Comparison of ENCODE assay signal across 8 cellular contexts in the genomic region with DNA sequence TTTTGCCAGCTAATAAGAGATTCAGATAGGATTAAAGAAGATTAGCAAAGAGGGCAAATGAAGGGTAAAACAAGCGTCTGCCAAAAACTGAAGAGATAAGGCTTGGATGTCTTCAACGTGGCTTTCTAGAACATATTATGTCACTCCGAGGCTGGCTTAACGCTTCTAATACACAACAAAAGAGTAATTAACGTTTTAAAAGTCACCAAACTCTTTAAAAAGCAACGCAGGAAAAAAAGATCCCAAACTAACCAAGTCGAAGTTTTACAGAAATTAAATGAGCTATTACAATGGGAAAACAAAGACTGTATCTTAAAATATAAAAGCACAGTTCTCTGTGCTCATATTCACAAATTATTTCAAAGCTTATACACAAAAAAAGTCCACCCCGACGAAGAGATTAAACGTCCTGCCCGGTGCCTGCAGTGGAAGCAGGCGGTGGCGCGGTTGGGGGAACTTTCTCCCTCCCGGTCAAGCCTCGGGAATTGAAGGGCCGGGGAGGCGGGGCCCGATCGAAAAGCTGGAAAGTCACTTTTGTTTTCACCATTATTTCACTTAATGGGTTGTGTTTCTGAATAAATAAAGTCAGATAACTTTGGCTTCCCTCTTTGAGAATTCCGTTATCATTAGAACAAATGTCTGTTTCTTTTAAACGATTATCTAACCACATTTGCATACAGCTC. TPM values are rescaled to one million over a fixed set of nuclear protein-coding genes. Genes with fewer than 3 reads are reported as not detected.
A peak's percentile ranks its signal among the peaks of the same experiment; 100 is the strongest.
DNase-seq lines count a peak whose midpoint lies in the region; ATAC-seq and TF ChIP-seq lines count a peak whose summit lies in the region.

No MANE protein-coding gene starts in this region.

- H3K27me3 ChIP-seq in right atrium auricular region (no peaks in the 10 kb centered on the region), rectal smooth muscle tissue (ENCODE audit: control insufficient read depth, insufficient read depth, low read length) (peaks cover 4% of the 10 kb centered on the region)

- no peaks in the 10 kb centered on the region for H3K9me3 Mint-ChIP-seq in activated T-helper 2 cell treated with anti-CD3 and anti-CD28 coated beads, Interferon-gamma antibody, Interleukin-2, Interleukin-4, amounts not matched to agents 10 μg/mL and 5 μg/mL and 100 μg/mL, durations not matched to agents 14 hours and 24 hours and 36 hours

- H3K27ac ChIP-seq in right atrium auricular region: no peak overlapping the region
- H3K27ac ChIP-seq in rectal smooth muscle tissue (ENCODE audit: low read depth, low read length): no peak overlapping the region

- H3K4me1 ChIP-seq in right atrium auricular region (peaks cover 0 to 15% of the 10 kb centered on the region in 2 donors), rectal smooth muscle tissue (ENCODE audit: control insufficient read depth, insufficient read depth, low read length) (no peaks in the 10 kb centered on the region)

- peak overlapping the region; percentile 98 for H3K27ac Mint-ChIP-seq in activated T-helper 2 cell treated with anti-CD3 and anti-CD28 coated beads, Interferon-gamma antibody, Interleukin-2, Interleukin-4, amounts not matched to agents 10 μg/mL and 5 μg/mL and 100 μg/mL, durations not matched to agents 14 hours and 24 hours and 36 hours

- H3K27me3 Mint-ChIP-seq in activated T-helper 2 cell treated with anti-CD3 and anti-CD28 coated beads, Interferon-gamma antibody, Interleukin-2, Interleukin-4, amounts not matched to agents 10 μg/mL and 5 μg/mL and 100 μg/mL, durations not matched to agents 14 hours and 24 hours and 36 hours (ENCODE audit: low read depth): peaks cover 25% of the 10 kb centered on the region

- no peaks in the 10 kb centered on the region for H3K36me3 ChIP-seq in right atrium auricular region
- H3K36me3 ChIP-seq in rectal smooth muscle tissue (ENCODE audit: control insufficient read depth, insufficient read depth, low read length): no peaks in the 10 kb centered on the region

- H3K4me1 Mint-ChIP-seq in activated T-helper 2 cell treated with anti-CD3 and anti-CD28 coated beads, Interferon-gamma antibody, Interleukin-2, Interleukin-4, amounts not matched to agents 10 μg/mL and 5 μg/mL and 100 μg/mL, durations not matched to agents 14 hours and 24 hours and 36 hours (ENCODE audit: low read depth): peaks cover 21% of the 10 kb centered on the region

- H3K4me3 ChIP-seq in right atrium auricular region (peak overlapping the region; percentile 49 to 73), rectal smooth muscle tissue (ENCODE audit: low read length) (peak overlapping the region; percentile 71)

- H3K4me3 Mint-ChIP-seq in activated T-helper 2 cell treated with anti-CD3 and anti-CD28 coated beads, Interferon-gamma antibody, Interleukin-2, Interleukin-4, amounts not matched to agents 10 μg/mL and 5 μg/mL and 100 μg/mL, durations not matched to agents 14 hours and 24 hours and 36 hours (ENCODE audit: low read depth): peak overlapping the region; percentile 77

- intact Hi-C loops in activated T-helper 2 cell treated with anti-CD3 and anti-CD28 coated beads, Interferon-gamma antibody, Interleukin-2, Interleukin-4, amounts not matched to agents 10 μg/mL and 5 μg/mL and 100 μg/mL, durations not matched to agents 14 hours and 24 hours and 36 hours (cut with micrococcal nuclease): loop anchor here (2.0 to 5.0 kb wide), 4 partner anchors 44 to 310 kb away; a partner anchor contains a TSS

- H3K36me3 Mint-ChIP-seq in activated T-helper 2 cell treated with anti-CD3 and anti-CD28 coated beads, Interferon-gamma antibody, Interleukin-2, Interleukin-4, amounts not matched to agents 10 μg/mL and 5 μg/mL and 100 μg/mL, durations not matched to agents 14 hours and 24 hours and 36 hours (ENCODE audit: low read depth): peaks cover 2% of the 10 kb centered on the region

- TF ChIP-seq CTCF in right atrium auricular region (IDR thresholded peaks at IDR 0.05): no peak

- DNase-seq in COLO668 (lab: John Stamatoyannopoulos, UW; ENCODE audit: unreplicated experiment) (peak; percentile 24), HUDEP-2 (lab: John Stamatoyannopoulos, UW; ENCODE audit: unreplicated experiment in 76 of 76) (peak in 44 of 76 experiments; percentile 9 to 81 (median 46)), right atrium auricular region (ENCODE audit: low spot score) (no peak)
- no peak for DNase-seq in activated T-helper 2 cell treated with anti-CD3 and anti-CD28 coated beads, Interferon-gamma antibody, Interleukin-2, Interleukin-4, amounts not matched to agents 10 μg/mL and 5 μg/mL and 100 μg/mL, durations not matched to agents 14 hours and 24 hours and 36 hours (ENCODE audit: low spot score)

- no peaks in the 10 kb centered on the region for H3K9me3 ChIP-seq in right atrium auricular region

- no peak overlapping the region for H3K9ac ChIP-seq in rectal smooth muscle tissue (ENCODE audit: low read length)

- no peak for ATAC-seq in HG03571 (IDR thresholded peaks at IDR 0.05; ENCODE audit: unreplicated experiment)
- ATAC-seq in GM19463 (IDR thresholded peaks at IDR 0.05; ENCODE audit: unreplicated experiment): no peak
- no peak for ATAC-seq in GM18519 (IDR thresholded peaks at IDR 0.05; ENCODE audit: low FRiP score, unreplicated experiment)

RNA-seq across cellular contexts. Expression of a gene that starts 1.2 kb away (rescaled TPM):
- total RNA-seq in activated T-helper 2 cell treated with anti-CD3 and anti-CD28 coated beads, Interferon-gamma antibody, Interleukin-2, Interleukin-4, amounts not matched to agents 10 μg/mL and 5 μg/mL and 100 μg/mL, durations not matched to agents 14 hours and 24 hours and 36 hours: 0.41 and 0.71 TPM in 2 replicates
- total RNA-seq in right atrium auricular region: under 1 TPM in 1 of 2 donors, not detected in 1; 0.16 TPM

RNA-seq across cellular contexts. Expression of a gene that starts 44.7 kb away (rescaled TPM):
- total RNA-seq in activated T-helper 2 cell treated with anti-CD3 and anti-CD28 coated beads, Interferon-gamma antibody, Interleukin-2, Interleukin-4, amounts not matched to agents 10 μg/mL and 5 μg/mL and 100 μg/mL, durations not matched to agents 14 hours and 24 hours and 36 hours: not detected in 2 replicates
- not detected for total RNA-seq in right atrium auricular region

RNA-seq across cellular contexts. Expression of a gene that starts 49.7 kb away (rescaled TPM):
- total RNA-seq in activated T-helper 2 cell treated with anti-CD3 and anti-CD28 coated beads, Interferon-gamma antibody, Interleukin-2, Interleukin-4, amounts not matched to agents 10 μg/mL and 5 μg/mL and 100 μg/mL, durations not matched to agents 14 hours and 24 hours and 36 hours: 0.11 and 0.23 TPM in 2 replicates
- 1 to 10 TPM in 1 of 2 donors, under 1 TPM in 1; 0.20 to 1.1 TPM for total RNA-seq in right atrium auricular region

Comparison
In these comparisons a context has a peak if more than half of its experiments do, and no peak if none do; other contexts are left out.
1. DNase-seq: peak in COLO668 (single experiment) and HUDEP-2 (44 of 76); none in activated T-helper 2 cell treated with anti-CD3 and anti-CD28 coated beads, Interferon-gamma antibody, Interleukin-2, Interleukin-4, amounts not matched to agents 10 μg/mL and 5 μg/mL and 100 μg/mL, durations not matched to agents 14 hours and 24 hours and 36 hours (single experiment) and right atrium auricular region (single experiment).